ENCODE assay signal across 8 cellular contexts in genomic region chr17:78759203-78759968, GRCh38. TPM values are rescaled to one million over a fixed set of nuclear protein-coding genes. Genes with fewer than 3 reads are reported as not detected.
DNase-seq lines count a peak whose midpoint lies in the region; FAIRE-seq and TF ChIP-seq lines count a peak whose summit lies in the region.

No MANE protein-coding gene starts in this region.

- peak; percentile 74 for DNase-seq in NCI-H1436 (lab: John Stamatoyannopoulos, UW)
- DNase-seq in NCI-H1436 treated with DMSO at 0.1 percent for 48 hours (lab: John Stamatoyannopoulos, UW): no peak
- peak; percentile 65 for DNase-seq in NCI-H1694 treated with DMSO at 0.1 percent for 48 hours (lab: John Stamatoyannopoulos, UW)
- peak; percentile 61 for DNase-seq in activated CD4-positive, CD25-positive, alpha-beta regulatory T cell treated with anti-CD3 and anti-CD28 coated beads, Interleukin-2, amount 50 U/mL, for 16 hours (ENCODE audit: low read depth, low spot score)
- DNase-seq in endothelial cell (ENCODE audit: low spot score): no peak
- peak; percentile 52 to 83 (median 70) for DNase-seq in ovary
- no peak for DNase-seq in frontal cortex (ENCODE audit: low spot score in 2 of 2)
- no peak for DNase-seq in progenitor cell of endocrine pancreas (ENCODE audit: low spot score, unreplicated experiment)

- no peaks in the 10 kb centered on the region for H3K9me3 Mint-ChIP-seq in endothelial cell (ENCODE audit: unreplicated experiment)
- H3K9me3 Mint-ChIP-seq in progenitor cell of endocrine pancreas (ENCODE audit: low read depth): no peaks in the 10 kb centered on the region

- no peak for TF ChIP-seq POLR2A in ovary (IDR thresholded peaks at IDR 0.05)

- WGBS in ovary, 3 donors: 38 to 49% (median 47%) methylated on average over 11 of the region's 11 CpGs

- H3K4me1 ChIP-seq in ovary (ENCODE audit: insufficient read depth): peaks cover 12% of the 10 kb centered on the region

- no peak for FAIRE-seq in frontal cortex (lab: Jason Lieb, UNC)

- H3K36me3 ChIP-seq in ovary: no peaks in the 10 kb centered on the region

- no peak for TF ChIP-seq EP300 in ovary (IDR thresholded peaks at IDR 0.05)

- H3K27ac Mint-ChIP-seq in endothelial cell (ENCODE audit: unreplicated experiment): peak overlapping the region; percentile 20
- H3K27ac Mint-ChIP-seq in progenitor cell of endocrine pancreas: no peak overlapping the region

- intact Hi-C loops in ovary (cut with DNase I): no loop called here

- H3K4me1 Mint-ChIP-seq in endothelial cell (ENCODE audit: unreplicated experiment) (peaks cover 19% of the 10 kb centered on the region), progenitor cell of endocrine pancreas (ENCODE audit: low read depth) (peaks cover 27% of the 10 kb centered on the region)

- H3K36me3 Mint-ChIP-seq in endothelial cell (ENCODE audit: low read depth, unreplicated experiment): no peaks in the 10 kb centered on the region
- H3K36me3 Mint-ChIP-seq in progenitor cell of endocrine pancreas (ENCODE audit: insufficient read depth): no peaks in the 10 kb centered on the region

- H3K4me3 ChIP-seq in ovary: no peak overlapping the region

- H3K27me3 Mint-ChIP-seq in endothelial cell (ENCODE audit: unreplicated experiment) (no peaks in the 10 kb centered on the region), progenitor cell of endocrine pancreas (no peaks in the 10 kb centered on the region)

- TF ChIP-seq CTCF in endothelial cell (IDR thresholded peaks at IDR 0.05; ENCODE audit: unreplicated experiment) (no peak), ovary (IDR thresholded peaks at IDR 0.05) (no peak), progenitor cell of endocrine pancreas (IDR thresholded peaks at IDR 0.05; ENCODE audit: unreplicated experiment) (no peak)

- no peak overlapping the region for H3K27ac ChIP-seq in ovary

- no peaks in the 10 kb centered on the region for H3K9me3 ChIP-seq in ovary

- no peak overlapping the region for H3K4me3 Mint-ChIP-seq in endothelial cell (ENCODE audit: unreplicated experiment)
- H3K4me3 Mint-ChIP-seq in progenitor cell of endocrine pancreas (ENCODE audit: low read depth): no peak overlapping the region

- no peaks in the 10 kb centered on the region for H3K27me3 ChIP-seq in ovary

RNA-seq across cellular contexts. Expression of gene CYTH1, which starts 22.7 kb away (rescaled TPM):
- total RNA-seq in endothelial cell (ENCODE audit: unreplicated experiment) (73.3 TPM), ovary (10 to 100 TPM; 17.4 to 27.0 (median 24.4) TPM), frontal cortex (53.4 TPM), progenitor cell of endocrine pancreas (30.1 and 33.3 TPM in 2 replicates)
- polyA plus RNA-seq in ovary: 10 to 100 TPM; 15.1 to 35.3 TPM

Comparison
In these comparisons a context has a peak if more than half of its experiments do, and no peak if none do; other contexts are left out.
1. DNase-seq: peak in NCI-H1436 (single experiment), NCI-H1694 treated with DMSO at 0.1 percent for 48 hours (single experiment), activated CD4-positive, CD25-positive, alpha-beta regulatory T cell treated with anti-CD3 and anti-CD28 coated beads, Interleukin-2, amount 50 U/mL, for 16 hours (single experiment) and ovary (5 of 5); none in NCI-H1436 treated with DMSO at 0.1 percent for 48 hours (single experiment), endothelial cell (single experiment), frontal cortex (0 of 2) and progenitor cell of endocrine pancreas (single experiment).